In the genomic region with DNA sequence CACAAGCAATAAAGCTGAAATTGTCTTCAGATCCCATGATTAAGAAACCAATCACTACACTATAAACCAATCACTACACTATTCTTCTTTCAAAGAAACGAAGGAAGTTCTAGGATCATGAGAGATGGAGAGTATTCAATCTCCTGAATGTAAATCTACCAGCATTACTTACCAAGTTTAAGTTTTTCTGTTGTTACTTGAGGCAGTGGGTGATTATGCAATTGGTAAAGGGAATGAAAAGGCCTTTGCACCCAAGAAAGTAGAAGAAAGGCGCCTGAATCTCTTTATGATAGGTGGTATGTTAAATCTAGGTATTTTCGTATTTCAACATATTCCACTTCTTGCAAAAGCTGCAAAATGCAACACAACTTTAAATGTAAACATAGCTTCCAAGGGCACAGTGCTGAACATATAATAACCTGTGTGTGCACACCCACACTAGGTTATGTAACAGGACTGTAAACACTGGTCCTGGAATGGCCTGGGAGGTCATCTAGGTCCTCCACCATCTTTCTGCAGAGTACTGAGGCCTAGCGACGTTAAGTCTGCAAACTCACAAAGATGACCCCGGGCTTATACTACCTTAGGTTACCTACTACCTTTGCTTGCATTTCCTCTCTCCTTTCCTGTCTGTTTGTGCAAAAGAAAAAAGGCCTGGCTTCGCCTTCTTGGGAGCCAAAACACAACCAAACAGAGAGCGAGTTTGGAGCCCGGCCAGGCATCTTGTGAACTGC, we compare ENCODE assay signal across 8 cellular contexts. TPM values are rescaled to one million over a fixed set of nuclear protein-coding genes. Genes with fewer than 3 reads are reported as not detected.
DNase-seq lines count a peak whose midpoint lies in the region; ATAC-seq and TF ChIP-seq lines count a peak whose summit lies in the region.

No MANE protein-coding gene starts in this region.

- TF ChIP-seq CTCF in neural crest cell (conservative IDR thresholded peaks at IDR 0.05): no peak

- peak overlapping the region; percentile 97 for H3K27ac Mint-ChIP-seq in neural crest cell (ENCODE audit: unreplicated experiment)

- DNase-seq in G401 (ENCODE audit: low spot score): peak; percentile 71
- DNase-seq in RPMI7951 (ENCODE audit: low read depth): peak; percentile 67
- no peak for DNase-seq in epithelial cell of prostate (ENCODE audit: low read depth, low spot score)
- DNase-seq in neural crest cell (ENCODE audit: low read depth, low spot score): no peak
- DNase-seq in effector CD4-positive, alpha-beta T cell: no peak
- no peak for DNase-seq in SW 1271 (lab: John Stamatoyannopoulos, UW)
- DNase-seq in amniotic stem cell (lab: John Stamatoyannopoulos, UW): no peak

- H3K36me3 Mint-ChIP-seq in neural crest cell (ENCODE audit: low read depth): no peaks in the 10 kb centered on the region

- no peaks in the 10 kb centered on the region for H3K27me3 Mint-ChIP-seq in neural crest cell (ENCODE audit: low read depth)

- in situ Hi-C loops in G401 (cut with HindIII; ENCODE audit: low sequenced_read_pairs): no loop called here

- ATAC-seq in GM19023 (IDR thresholded peaks at IDR 0.05; ENCODE audit: unreplicated experiment): no peak

- H3K27ac ChIP-seq in epithelial cell of prostate: peak overlapping the region; percentile 91

- H3K4me3 Mint-ChIP-seq in neural crest cell: peak overlapping the region; percentile 89

- H3K9me3 Mint-ChIP-seq in neural crest cell: no peaks in the 10 kb centered on the region

- H3K4me1 Mint-ChIP-seq in neural crest cell: peaks cover 24% of the 10 kb centered on the region

RNA-seq across cellular contexts. Expression of gene UAP1, which starts 1.1 kb away (rescaled TPM):
- total RNA-seq in G401 (2014; rRNA removed; shearing (Covaris generic)): 49.3 and 69.4 TPM in 2 replicates
- 74.6 and 79.7 TPM in 2 replicates for total RNA-seq in RPMI7951 (2014; rRNA removed; shearing (Covaris generic))
- total RNA-seq in neural crest cell: 34.1 and 38.6 TPM in 2 replicates

Comparison
In these comparisons a context has a peak if more than half of its experiments do, and no peak if none do; other contexts are left out.
1. DNase-seq: peak in G401 (single experiment) and RPMI7951 (single experiment); none in epithelial cell of prostate (single experiment), neural crest cell (single experiment), effector CD4-positive, alpha-beta T cell (single experiment), SW 1271 (0 of 2) and amniotic stem cell (single experiment).